In the genomic region with DNA sequence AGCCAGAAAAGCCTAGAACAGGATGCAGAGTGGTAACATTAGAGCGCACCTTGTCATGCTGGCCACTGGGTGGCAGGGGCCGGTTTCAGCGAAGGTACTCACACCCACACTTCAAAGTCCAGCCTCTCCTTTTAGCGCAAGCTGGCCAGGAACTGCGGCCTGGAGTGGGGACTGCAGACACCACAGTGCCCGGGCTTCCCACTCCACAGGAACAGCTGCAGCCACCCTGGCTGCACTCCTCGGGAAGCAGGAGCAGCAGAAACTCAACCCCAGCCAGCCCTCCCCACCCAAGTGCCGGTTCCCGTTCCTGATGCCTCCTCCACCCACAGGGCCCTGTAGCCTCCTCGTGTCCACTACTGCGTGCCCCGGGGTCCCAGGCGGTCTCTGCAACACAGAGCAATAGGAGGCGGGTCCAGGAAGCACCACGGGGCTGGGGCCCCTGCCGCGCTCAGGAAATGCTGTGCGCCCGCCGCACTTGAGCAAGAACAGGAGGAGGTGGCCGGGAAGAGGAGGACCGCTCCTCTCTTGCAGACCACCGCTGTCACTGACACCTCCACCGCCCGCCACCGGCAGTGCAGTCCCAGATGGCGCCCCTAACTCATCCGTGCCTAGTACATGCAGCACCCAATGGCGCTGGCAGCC, we compare ENCODE assay signal across 9 cellular contexts. TPM values are rescaled to one million over a fixed set of nuclear protein-coding genes. Genes with fewer than 3 reads are reported as not detected.
DNase-seq lines count a peak whose midpoint lies in the region; ATAC-seq, FAIRE-seq and TF ChIP-seq lines count a peak whose summit lies in the region.
"Had no signal": no experiment of that assay in that cellular context is flagged by ENCODE, and none has a peak within 500 bp of the region (broad histone marks: within the 10 kb centered on the region; RNA-seq: fewer than 3 reads in every experiment).

No MANE protein-coding gene starts in this region.

- H3K4me2 ChIP-seq in HepG2 (ENCODE audit: low read depth, low read length): peak overlapping the region; percentile 49; the same call in 1 of the 2 replicates

- H3K9me3 ChIP-seq in SJCRH30 (replicated peaks) (no peaks in the 10 kb centered on the region), HepG2 (ENCODE audit: low read length) (no peaks in the 10 kb centered on the region), ascending aorta (no peaks in the 10 kb centered on the region)

- H3K4me1 ChIP-seq in SJCRH30: no peaks in the 10 kb centered on the region
- H3K4me1 ChIP-seq in HepG2 (ENCODE audit: insufficient read depth, low read length): peaks cover 27% of the 10 kb centered on the region
- no peaks in the 10 kb centered on the region for H3K4me1 ChIP-seq in ascending aorta

- TF ChIP-seq EP300 in HepG2 (IDR thresholded peaks at IDR 0.05; ENCODE audit: low read depth in 2 of 2, low read length in 2 of 2): no peak
- no peak for TF ChIP-seq EP300 in HepG2 (CRISPR knock-in tag; IDR thresholded peaks at IDR 0.05; ENCODE audit: borderline replicate concordance)

- DNase-seq in NCI-H1694 treated with DMSO at 0.1 percent for 48 hours (lab: John Stamatoyannopoulos, UW): peak; percentile 15
- DNase-seq in NCI-H1694 (lab: John Stamatoyannopoulos, UW): no peak
- peak; percentile 32 for DNase-seq in LHCN-M2 (ENCODE audit: low read depth)
- DNase-seq in SJCRH30: peak; percentile 32 to 36
- DNase-seq in choroid plexus epithelial cell (ENCODE audit: low read depth): peak; percentile 52
- peak; percentile 68 for DNase-seq in HepG2 (ENCODE audit: low spot score)
- DNase-seq in GF-D8 (lab: John Stamatoyannopoulos, UW): no peak
- DNase-seq in ascending aorta (ENCODE audit: low spot score in 2 of 2): no peak

- H3K9ac ChIP-seq in HepG2 (ENCODE audit: insufficient read depth, low read depth, low read length): no peak overlapping the region

- CTCF ChIA-PET in HepG2 (lab: Yijun Ruan, JAX; ENCODE audit: low intra/inter-chr PET ratio, low total read pairs): interaction anchor here (1.8 kb wide), 1 partner anchor 64 kb away, joined by 20 read pairs; no protein-coding TSS in a partner anchor

- POLR2A ChIA-PET in HepG2 (lab: Yijun Ruan, JAX): no interaction called here

- TF ChIP-seq CTCF in choroid plexus epithelial cell (conservative IDR thresholded peaks at IDR 0.05; ENCODE audit: low read depth, low read length): peak; percentile 67
- peak; percentile 92 for TF ChIP-seq CTCF in HepG2 (CRISPR knock-in tag; IDR thresholded peaks at IDR 0.05)
- TF ChIP-seq CTCF in ascending aorta (IDR thresholded peaks at IDR 0.05): peak in 1 of 3 experiments; percentile 12

- H4K20me1 ChIP-seq in HepG2 (ENCODE audit: insufficient read depth, low read length): no peaks in the 10 kb centered on the region

- H3K4me3 ChIP-seq in SJCRH30: no peak overlapping the region
- H3K4me3 ChIP-seq in choroid plexus epithelial cell (ENCODE audit: low read depth, low read length): no peak overlapping the region
- peak overlapping the region in 1 of 3 experiments; percentile 42; a peak in 2 of 6 replicates for H3K4me3 ChIP-seq in HepG2 (replicated peaks in 1 of 3; ENCODE audit: insufficient read depth in 1 of 3, low read depth in 2 of 3, low read length in 3 of 3)
- peak overlapping the region in 1 of 2 donors; percentile 47 for H3K4me3 ChIP-seq in ascending aorta

- in situ Hi-C loops in HepG2 (cut with HindIII; ENCODE audit: extremely low pct_ligation_motif_present, low pct_unique_long_range_greater_than_20kb): loop anchor here (5.0 kb wide), 1 partner anchor 65 kb away; no protein-coding TSS in a partner anchor

- H2AFZ ChIP-seq in HepG2 (ENCODE audit: low read length): no peak overlapping the region

- H3K79me2 ChIP-seq in HepG2 (ENCODE audit: insufficient read depth, low read length): no peaks in the 10 kb centered on the region

- ATAC-seq in HepG2: peak; percentile 75

- intact Hi-C loops in HepG2 (cut with micrococcal nuclease; ENCODE audit: unreplicated experiment) (loop anchor here (1.0 kb wide), 1 partner anchor 64 kb away; no protein-coding TSS in a partner anchor), ascending aorta (cut with DNase I) (no loop called here)

- WGBS in HepG2 (ENCODE audit: low lambda C conversion rate): no CpG with 5 or more reads among the region's 29 CpGs

- no TSS peak for BruUV-seq in HepG2 (replicated peaks; lab: Mats Ljungman, UMichigan)

- H3K27me3 ChIP-seq in SJCRH30: no peaks in the 10 kb centered on the region
- H3K27me3 ChIP-seq in HepG2 (ENCODE audit: control insufficient read depth in 1 of 2, insufficient read depth in 2 of 2, low read length in 2 of 2): peaks cover 1 to 3% of the 10 kb centered on the region in 2 experiments; a peak in 1 of 5 replicates
- H3K27me3 ChIP-seq in ascending aorta: peaks cover 6% of the 10 kb centered on the region

- TF ChIP-seq POLR2A in HepG2 (IDR thresholded peaks at IDR 0.05; ENCODE audit: insufficient read depth in 1 of 2, low read depth in 2 of 2, low read length in 2 of 2): no peak

- H3K36me3 ChIP-seq in SJCRH30 (no peaks in the 10 kb centered on the region), HepG2 (replicated peaks in 1 of 2; ENCODE audit: control insufficient read depth in 1 of 2, insufficient read depth in 2 of 2, low read length in 2 of 2) (no peaks in the 10 kb centered on the region), ascending aorta (no peaks in the 10 kb centered on the region)

- peak; percentile 79 for TF ChIP-seq RAD21 in HepG2 (CRISPR knock-in tag; IDR thresholded peaks at IDR 0.05)

- FAIRE-seq in HepG2 (lab: Jason Lieb, UNC): peak; percentile 91

- H3K27ac ChIP-seq in SJCRH30 (no peak overlapping the region), HepG2 (ENCODE audit: extremely low read length, insufficient read depth, low read length) (no peak overlapping the region), ascending aorta (no peak overlapping the region)

RNA-seq across cellular contexts. Expression of a gene that starts 2.2 kb away (rescaled TPM):
- total RNA-seq in LHCN-M2 (2014; rRNA removed) (not detected in 2 replicates), HepG2 (2016; rRNA removed; fragmentation: Illumina TruSeq; extraction: Trizol) (not detected in 2 replicates), ascending aorta (not detected)
- not detected for polyA plus RNA-seq in LHCN-M2 (2012)
- not detected in 2 replicates for total RNA-seq in SJCRH30 (2014; rRNA removed; shearing (Covaris generic))
- not detected in 2 replicates for total RNA-seq in HepG2 (2016; cell fraction: cytosol; rRNA removed; fragmentation: Illumina TruSeq; extraction: Trizol; ENCODE audit: low read depth)
- total RNA-seq in HepG2 (2016; cell fraction: insoluble cytoplasmic fraction; rRNA removed; fragmentation: Illumina TruSeq; extraction: Trizol): not detected in 2 replicates
- not detected in 2 replicates for total RNA-seq in HepG2 (2016; cell fraction: membrane; rRNA removed; fragmentation: Illumina TruSeq; extraction: Trizol)
- not detected in 2 replicates for total RNA-seq in HepG2 (2016; cell fraction: nucleus; rRNA removed; fragmentation: Illumina TruSeq; extraction: Trizol)
- polyA plus RNA-seq in HepG2 (2011; rRNA removed): not detected in 2 replicates
- not detected in 2 replicates for polyA plus RNA-seq in HepG2 (2011; cell fraction: cytosol; rRNA removed)
- polyA plus RNA-seq in HepG2 (2011; cell fraction: nucleus; rRNA removed): not detected in 2 replicates
- polyA plus RNA-seq in HepG2 (2012): not detected in 2 replicates
- not detected in 2 replicates for polyA plus RNA-seq in HepG2 (2016; cell fraction: cytosol; fragmentation: Illumina TruSeq; extraction: Trizol; ENCODE audit: low read depth)
- polyA plus RNA-seq in HepG2 (2016; cell fraction: insoluble cytoplasmic fraction; fragmentation: Illumina TruSeq; extraction: Trizol; ENCODE audit: low read depth): not detected in 2 replicates
- polyA plus RNA-seq in HepG2 (2016; cell fraction: membrane; fragmentation: Illumina TruSeq; extraction: Trizol; ENCODE audit: low read depth): not detected in 2 replicates
- not detected in 2 replicates for polyA plus RNA-seq in HepG2 (2016; cell fraction: nucleus; fragmentation: Illumina TruSeq; extraction: Trizol; ENCODE audit: insufficient read depth, low read depth)
- polyA minus RNA-seq in HepG2 (2011; rRNA and poly(A)+ RNA removed; ENCODE audit: low replicate concordance): not detected in 2 replicates
- not detected in 2 replicates for polyA minus RNA-seq in HepG2 (2011; cell fraction: cytosol; rRNA and poly(A)+ RNA removed)
- polyA minus RNA-seq in HepG2 (2011; cell fraction: nucleus; rRNA and poly(A)+ RNA removed): not detected in 2 replicates
- polyA plus RNA-seq: adipose tissue had no signal

RNA-seq across cellular contexts. Expression of a gene that starts 43.6 kb away (rescaled TPM):
- not detected in 2 replicates for total RNA-seq in LHCN-M2 (2014; rRNA removed)
- polyA plus RNA-seq in LHCN-M2 (2012): 0.04 TPM
- not detected in 2 replicates for total RNA-seq in SJCRH30 (2014; rRNA removed; shearing (Covaris generic))
- total RNA-seq in HepG2 (2016; rRNA removed; fragmentation: Illumina TruSeq; extraction: Trizol): not detected in 2 replicates
- total RNA-seq in HepG2 (2016; cell fraction: cytosol; rRNA removed; fragmentation: Illumina TruSeq; extraction: Trizol; ENCODE audit: low read depth): not detected in 2 replicates
- total RNA-seq in HepG2 (2016; cell fraction: insoluble cytoplasmic fraction; rRNA removed; fragmentation: Illumina TruSeq; extraction: Trizol): not detected in 2 replicates
- not detected in 2 replicates for total RNA-seq in HepG2 (2016; cell fraction: membrane; rRNA removed; fragmentation: Illumina TruSeq; extraction: Trizol)
- total RNA-seq in HepG2 (2016; cell fraction: nucleus; rRNA removed; fragmentation: Illumina TruSeq; extraction: Trizol): not detected in 2 replicates
- polyA plus RNA-seq in HepG2 (2011; rRNA removed): not detected in 2 replicates
- not detected in 2 replicates for polyA plus RNA-seq in HepG2 (2011; cell fraction: cytosol; rRNA removed)
- polyA plus RNA-seq in HepG2 (2011; cell fraction: nucleus; rRNA removed): not detected in 2 replicates
- polyA plus RNA-seq in HepG2 (2012): not detected in 2 replicates
- not detected in 2 replicates for polyA plus RNA-seq in HepG2 (2016; cell fraction: cytosol; fragmentation: Illumina TruSeq; extraction: Trizol; ENCODE audit: low read depth)
- not detected in 2 replicates for polyA plus RNA-seq in HepG2 (2016; cell fraction: insoluble cytoplasmic fraction; fragmentation: Illumina TruSeq; extraction: Trizol; ENCODE audit: low read depth)
- not detected in 2 replicates for polyA plus RNA-seq in HepG2 (2016; cell fraction: membrane; fragmentation: Illumina TruSeq; extraction: Trizol; ENCODE audit: low read depth)
- polyA plus RNA-seq in HepG2 (2016; cell fraction: nucleus; fragmentation: Illumina TruSeq; extraction: Trizol; ENCODE audit: insufficient read depth, low read depth): not detected in 2 replicates
- polyA minus RNA-seq in HepG2 (2011; rRNA and poly(A)+ RNA removed; ENCODE audit: low replicate concordance): not detected in 2 replicates
- polyA minus RNA-seq in HepG2 (2011; cell fraction: cytosol; rRNA and poly(A)+ RNA removed): not detected in 2 replicates
- polyA minus RNA-seq in HepG2 (2011; cell fraction: nucleus; rRNA and poly(A)+ RNA removed): not detected in 2 replicates
- not detected for total RNA-seq in ascending aorta

RNA-seq across cellular contexts. Expression of a gene that starts 52.5 kb away (rescaled TPM):
- not detected in 2 replicates for total RNA-seq in LHCN-M2 (2014; rRNA removed)
- polyA plus RNA-seq in LHCN-M2 (2012): not detected
- total RNA-seq in SJCRH30 (2014; rRNA removed; shearing (Covaris generic)): 0.10 TPM in 1 of 2 replicates, not detected in the other
- total RNA-seq in HepG2 (2016; rRNA removed; fragmentation: Illumina TruSeq; extraction: Trizol): not detected in 2 replicates
- total RNA-seq in HepG2 (2016; cell fraction: cytosol; rRNA removed; fragmentation: Illumina TruSeq; extraction: Trizol; ENCODE audit: low read depth): not detected in 2 replicates
- total RNA-seq in HepG2 (2016; cell fraction: insoluble cytoplasmic fraction; rRNA removed; fragmentation: Illumina TruSeq; extraction: Trizol): not detected in 2 replicates
- total RNA-seq in HepG2 (2016; cell fraction: membrane; rRNA removed; fragmentation: Illumina TruSeq; extraction: Trizol): not detected in 2 replicates
- not detected in 2 replicates for total RNA-seq in HepG2 (2016; cell fraction: nucleus; rRNA removed; fragmentation: Illumina TruSeq; extraction: Trizol)
- polyA plus RNA-seq in HepG2 (2011; rRNA removed): not detected in 2 replicates
- polyA plus RNA-seq in HepG2 (2011; cell fraction: cytosol; rRNA removed): not detected in 2 replicates
- not detected in 2 replicates for polyA plus RNA-seq in HepG2 (2011; cell fraction: nucleus; rRNA removed)
- polyA plus RNA-seq in HepG2 (2012): not detected in 2 replicates
- not detected in 2 replicates for polyA plus RNA-seq in HepG2 (2016; cell fraction: cytosol; fragmentation: Illumina TruSeq; extraction: Trizol; ENCODE audit: low read depth)
- polyA plus RNA-seq in HepG2 (2016; cell fraction: insoluble cytoplasmic fraction; fragmentation: Illumina TruSeq; extraction: Trizol; ENCODE audit: low read depth): not detected in 2 replicates
- not detected in 2 replicates for polyA plus RNA-seq in HepG2 (2016; cell fraction: membrane; fragmentation: Illumina TruSeq; extraction: Trizol; ENCODE audit: low read depth)
- not detected in 2 replicates for polyA plus RNA-seq in HepG2 (2016; cell fraction: nucleus; fragmentation: Illumina TruSeq; extraction: Trizol; ENCODE audit: insufficient read depth, low read depth)
- not detected in 2 replicates for polyA minus RNA-seq in HepG2 (2011; rRNA and poly(A)+ RNA removed; ENCODE audit: low replicate concordance)
- polyA minus RNA-seq in HepG2 (2011; cell fraction: cytosol; rRNA and poly(A)+ RNA removed): not detected in 2 replicates
- polyA minus RNA-seq in HepG2 (2011; cell fraction: nucleus; rRNA and poly(A)+ RNA removed): not detected in 2 replicates
- 1.6 TPM for total RNA-seq in ascending aorta

Comparison
In these comparisons a context has a peak if more than half of its experiments do, and no peak if none do; other contexts are left out.
1. DNase-seq: peak in NCI-H1694 treated with DMSO at 0.1 percent for 48 hours (single experiment), LHCN-M2 (single experiment), SJCRH30 (2 of 2), choroid plexus epithelial cell (single experiment) and HepG2 (single experiment); none in NCI-H1694 (single experiment), GF-D8 (single experiment) and ascending aorta (0 of 2).